1 cellular context compared by ENCODE assay signal in the genomic region with DNA sequence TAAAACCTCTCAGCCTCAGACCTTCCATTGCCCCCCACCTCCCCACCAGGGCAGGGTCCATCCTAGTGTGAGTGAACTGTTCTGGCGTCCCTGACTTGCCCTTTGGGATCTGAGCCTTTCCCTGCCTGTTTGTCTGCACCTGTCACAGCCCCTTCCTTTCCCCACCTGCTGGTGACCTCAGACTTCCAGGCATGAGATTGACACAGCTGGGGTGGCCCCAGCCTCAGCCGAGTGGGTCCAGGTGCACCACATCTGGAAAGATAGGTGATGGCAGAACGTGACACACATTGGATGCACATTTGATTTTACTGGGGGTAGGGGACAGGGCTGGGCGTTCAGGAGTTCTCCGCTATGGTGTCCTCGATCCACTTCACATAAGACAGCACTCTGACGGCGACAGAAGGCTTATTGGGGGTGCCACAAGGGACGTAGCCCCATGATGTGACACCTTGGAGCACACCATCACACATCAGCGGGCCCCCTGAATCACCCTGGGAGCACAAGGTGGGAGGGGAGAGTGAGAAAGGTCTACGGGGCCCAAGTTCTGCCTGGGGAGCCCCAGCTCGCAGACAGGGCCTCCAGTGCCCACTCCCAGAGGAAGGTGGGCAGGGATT.
TF ChIP-seq lines count a peak whose summit lies in the region.

No MANE protein-coding gene starts in this region.

TF ChIP-seq in HCT116, 20 proteins besides CTCF, POLR2A, EP300 and RAD21:
- no peak for TF ChIP-seq SIN3A (IDR thresholded peaks at IDR 0.05; ENCODE audit: low read depth)
- no peak for TF ChIP-seq CBX3 (IDR thresholded peaks at IDR 0.05; ENCODE audit: low read depth)
- no peak for TF ChIP-seq EGR1 (IDR thresholded peaks at IDR 0.05; ENCODE audit: low read depth)
- TF ChIP-seq FOSL1 (IDR thresholded peaks at IDR 0.05; ENCODE audit: low read depth), result no peak
- no peak for TF ChIP-seq ZFX (IDR thresholded peaks at IDR 0.05)
- no peak for TF ChIP-seq ZBTB33 (IDR thresholded peaks at IDR 0.05; ENCODE audit: extremely low read depth, insufficient replicate concordance, low read length)
- no peak for TF ChIP-seq SP1 (IDR thresholded peaks at IDR 0.05; ENCODE audit: low read depth)
- no peak for TF ChIP-seq TCF7L2 (IDR thresholded peaks at IDR 0.05; ENCODE audit: borderline replicate concordance, extremely low read depth, insufficient read depth, insufficient read length)
- TF ChIP-seq ELF1 (IDR thresholded peaks at IDR 0.05; ENCODE audit: borderline replicate concordance, low read depth), result no peak
- no peak for TF ChIP-seq EZH2 (IDR thresholded peaks at IDR 0.05)
- no peak for TF ChIP-seq ATF3 (IDR thresholded peaks at IDR 0.05)
